In genomic region chr14:103519837-103520212, GRCh38 we compare ENCODE assay signal across 1 cellular context.
TF ChIP-seq lines count a peak whose summit lies in the region.

No MANE protein-coding gene starts in this region.

TF ChIP-seq in GM12878, 131 proteins besides CTCF, POLR2A, EP300 and RAD21:
- TF ChIP-seq TCF7 (IDR thresholded peaks at IDR 0.05; ENCODE audit: borderline replicate concordance) (no peak), STAT1 (conservative IDR thresholded peaks at IDR 0.05) (no peak), MLLT1 (IDR thresholded peaks at IDR 0.05) (0 out of 2 replicates have a peak, but pooled peaks have one; percentile 21), NFXL1 (IDR thresholded peaks at IDR 0.05; ENCODE audit: borderline replicate concordance) (no peak), ZNF217 (IDR thresholded peaks at IDR 0.05) (no peak)
TF ChIP-seq in GM12878: peak in this region for 1.
